Comparison of ENCODE assay signal across 8 cellular contexts in the genomic region with DNA sequence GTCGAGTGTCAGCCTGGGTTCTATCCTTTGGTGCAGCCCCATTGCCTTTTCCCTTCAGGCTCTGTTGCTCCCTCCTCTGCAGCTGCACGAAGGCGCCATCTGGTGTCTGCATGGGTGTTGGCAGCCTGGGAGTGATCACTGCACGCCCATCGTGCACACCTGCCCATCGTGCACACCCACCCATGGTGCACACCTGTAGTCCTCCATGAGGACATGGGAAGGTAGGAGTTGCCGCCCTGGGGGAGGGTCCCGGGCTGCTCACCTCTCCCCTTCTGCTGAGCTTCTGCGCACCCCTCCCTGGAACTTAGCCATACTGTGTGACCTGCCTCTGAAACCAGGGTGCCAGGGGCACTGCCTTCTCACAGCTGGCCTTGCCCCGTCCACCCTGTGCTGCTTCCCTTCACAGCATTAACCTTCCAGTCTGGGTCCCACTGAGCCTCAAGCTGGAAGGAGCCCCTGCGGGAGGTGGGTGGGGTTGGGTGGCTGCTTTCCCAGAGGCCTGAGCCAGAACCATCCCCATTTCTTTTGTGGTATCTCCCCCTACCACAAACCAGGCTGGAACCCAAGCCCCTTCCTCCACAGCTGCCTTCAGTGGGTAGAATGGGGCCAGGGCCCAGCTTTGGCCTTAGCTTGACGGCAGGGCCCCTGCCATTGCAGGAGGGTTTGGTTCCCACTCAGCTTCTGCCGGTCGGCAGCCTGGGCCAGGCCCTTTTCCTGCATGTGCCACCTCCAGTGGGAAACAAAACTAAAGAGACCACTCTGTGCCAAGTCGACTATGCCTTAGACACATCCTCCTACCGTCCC. TPM values are rescaled to one million over a fixed set of nuclear protein-coding genes. Genes with fewer than 3 reads are reported as not detected.
A peak's percentile ranks its signal among the peaks of the same experiment; 100 is the strongest.
DNase-seq lines count a peak whose midpoint lies in the region; ATAC-seq, FAIRE-seq and TF ChIP-seq lines count a peak whose summit lies in the region.

No MANE protein-coding gene starts in this region.

- H3K27ac Mint-ChIP-seq in activated T-helper 1 cell treated with anti-CD3 and anti-CD28 coated beads, Interleukin-12 subunit alpha, Interleukin-12 subunit beta, Interleukin-2, Interleukin-4 antibody, amounts not matched to agents 30 ng/mL and 10 ng/mL and 1 ng/mL, durations not matched to agents 14 hours and 24 hours and 36 hours = no peak overlapping the region

- H3K36me3 ChIP-seq in ovary (no peaks in the 10 kb centered on the region), transverse colon (peaks cover 0 to 8% (median 4%) of the 10 kb centered on the region in 4 donors)

- in situ Hi-C loops in transverse colon (cut with MboI; ENCODE audit: low pct_ligation_motif_present in 1 of 4, low pct_unique_long_range_greater_than_20kb in 1 of 4, low sequenced_read_pairs in 3 of 4) = loop anchor here in 2 of 4 donors (10.0 kb wide), 1 partner anchor 114 kb away; no protein-coding TSS in a partner anchor

- CTCF ChIA-PET in RWPE1 (lab: Yijun Ruan, JAX) = interaction anchor here (0.5 to 3.3 kb wide), 17 partner anchors 11 to 408 kb away, joined by 3 to 19 read pairs (median 3); a partner anchor contains a TSS

- H3K4me1 ChIP-seq in ovary (ENCODE audit: insufficient read depth) = peaks cover 7% of the 10 kb centered on the region
- no peaks in the 10 kb centered on the region for H3K4me1 ChIP-seq in transverse colon

- TF ChIP-seq POLR2A in ovary (IDR thresholded peaks at IDR 0.05) (no peak), transverse colon (IDR thresholded peaks at IDR 0.05) (no peak)

- peak; percentile 98 for FAIRE-seq in HTR-8/SVneo (lab: Jason Lieb, UNC)

- H3K27ac ChIP-seq in RWPE1 = peak overlapping the region; percentile 9; the same call in 1 of the 2 replicates
- no peak overlapping the region for H3K27ac ChIP-seq in ovary
- H3K27ac ChIP-seq in transverse colon = no peak overlapping the region

- H3K27me3 Mint-ChIP-seq in activated T-helper 1 cell treated with anti-CD3 and anti-CD28 coated beads, Interleukin-12 subunit alpha, Interleukin-12 subunit beta, Interleukin-2, Interleukin-4 antibody, amounts not matched to agents 30 ng/mL and 10 ng/mL and 1 ng/mL, durations not matched to agents 14 hours and 24 hours and 36 hours (ENCODE audit: insufficient read depth) = no peaks in the 10 kb centered on the region

- peaks cover 1% of the 10 kb centered on the region for H3K4me1 Mint-ChIP-seq in activated T-helper 1 cell treated with anti-CD3 and anti-CD28 coated beads, Interleukin-12 subunit alpha, Interleukin-12 subunit beta, Interleukin-2, Interleukin-4 antibody, amounts not matched to agents 30 ng/mL and 10 ng/mL and 1 ng/mL, durations not matched to agents 14 hours and 24 hours and 36 hours (ENCODE audit: low read depth)

- H3K4me3 ChIP-seq in fibroblast of the aortic adventitia (ENCODE audit: low read depth, low read length) (no peak overlapping the region), ovary (no peak overlapping the region), transverse colon (no peak overlapping the region)

- no peak overlapping the region for H3K4me3 Mint-ChIP-seq in activated T-helper 1 cell treated with anti-CD3 and anti-CD28 coated beads, Interleukin-12 subunit alpha, Interleukin-12 subunit beta, Interleukin-2, Interleukin-4 antibody, amounts not matched to agents 30 ng/mL and 10 ng/mL and 1 ng/mL, durations not matched to agents 14 hours and 24 hours and 36 hours

- 48 to 53% (median 49%) methylated on average over 16 of the region's 16 CpGs for WGBS in ovary, 3 donors
- 44 to 70% methylated on average over 4 to 16 of the region's 16 CpGs for WGBS in transverse colon (ENCODE audit: low coverage in 1 of 2), 2 donors

- no peak for TF ChIP-seq EP300 in ovary (IDR thresholded peaks at IDR 0.05)
- no peak for TF ChIP-seq EP300 in transverse colon (IDR thresholded peaks at IDR 0.05; ENCODE audit: low read depth)

- peaks cover 9% of the 10 kb centered on the region for H3K36me3 Mint-ChIP-seq in activated T-helper 1 cell treated with anti-CD3 and anti-CD28 coated beads, Interleukin-12 subunit alpha, Interleukin-12 subunit beta, Interleukin-2, Interleukin-4 antibody, amounts not matched to agents 30 ng/mL and 10 ng/mL and 1 ng/mL, durations not matched to agents 14 hours and 24 hours and 36 hours (ENCODE audit: low read depth)

- POLR2A ChIA-PET in RWPE1 (lab: Yijun Ruan, JAX; ENCODE audit: low non-redundant PET) = no interaction called here

- peak; percentile 2 for DNase-seq in GDM1 (lab: John Stamatoyannopoulos, UW)
- peak; percentile 82 for DNase-seq in HTR-8/SVneo (ENCODE audit: insufficient read length, low spot score)
- peak; percentile 77 for DNase-seq in RWPE1 (ENCODE audit: low spot score)
- peak; percentile 67 for DNase-seq in activated T-helper 1 cell treated with anti-CD3 and anti-CD28 coated beads, Interleukin-12 subunit alpha, Interleukin-12 subunit beta, Interleukin-2, Interleukin-4 antibody, amounts not matched to agents 30 ng/mL and 10 ng/mL and 1 ng/mL, durations not matched to agents 14 hours and 24 hours and 36 hours (ENCODE audit: low spot score)
- peak; percentile 60 for DNase-seq in fibroblast of the aortic adventitia (ENCODE audit: low read depth)
- DNase-seq in ovary = peak; percentile 60 to 80 (median 75)
- peak; percentile 75 for DNase-seq in transverse colon

- H3K27me3 ChIP-seq in ovary (no peaks in the 10 kb centered on the region), transverse colon (no peaks in the 10 kb centered on the region)

- TF ChIP-seq CTCF in RWPE1 (conservative IDR thresholded peaks at IDR 0.05; ENCODE audit: low read depth) (peak; percentile 92), fibroblast of the aortic adventitia (IDR thresholded peaks at IDR 0.05; ENCODE audit: insufficient read depth, low read length) (peak; percentile 91), ovary (IDR thresholded peaks at IDR 0.05) (peak; percentile 64 to 74 (median 70)), transverse colon (IDR thresholded peaks at IDR 0.05) (peak; percentile 76 to 90 (median 85))

- intact Hi-C loops in activated T-helper 1 cell treated with anti-CD3 and anti-CD28 coated beads, Interleukin-12 subunit alpha, Interleukin-12 subunit beta, Interleukin-2, Interleukin-4 antibody, amounts not matched to agents 30 ng/mL and 10 ng/mL and 1 ng/mL, durations not matched to agents 14 hours and 24 hours and 36 hours (cut with micrococcal nuclease) = loop anchor here (1.0 to 2.0 kb wide), 4 partner anchors 45 to 407 kb away; no protein-coding TSS in a partner anchor
- intact Hi-C loops in ovary (cut with DNase I) = loop anchor here in 3 of 4 donors (5.0 kb wide), 3 partner anchors 46 to 406 kb away; a partner anchor contains a TSS
- intact Hi-C loops in transverse colon (cut with DNase I; ENCODE audit: low total_unique reads) = loop anchor here (10.0 kb wide), 1 partner anchor 114 kb away; no protein-coding TSS in a partner anchor

- no peaks in the 10 kb centered on the region for H3K9me3 ChIP-seq in ovary
- no peaks in the 10 kb centered on the region for H3K9me3 ChIP-seq in transverse colon

- no peaks in the 10 kb centered on the region for H3K9me3 Mint-ChIP-seq in activated T-helper 1 cell treated with anti-CD3 and anti-CD28 coated beads, Interleukin-12 subunit alpha, Interleukin-12 subunit beta, Interleukin-2, Interleukin-4 antibody, amounts not matched to agents 30 ng/mL and 10 ng/mL and 1 ng/mL, durations not matched to agents 14 hours and 24 hours and 36 hours

- ATAC-seq in HG02938 (IDR thresholded peaks at IDR 0.05; ENCODE audit: unreplicated experiment) = no peak

RNA-seq across cellular contexts. Expression of a gene that starts 2.9 kb away (rescaled TPM):
- 5.5 and 6.9 TPM in 2 replicates for total RNA-seq in activated T-helper 1 cell treated with anti-CD3 and anti-CD28 coated beads, Interleukin-12 subunit alpha, Interleukin-12 subunit beta, Interleukin-2, Interleukin-4 antibody, amounts not matched to agents 30 ng/mL and 10 ng/mL and 1 ng/mL, durations not matched to agents 14 hours and 24 hours and 36 hours
- 0.27 and 4.6 TPM in 2 replicates for total RNA-seq in fibroblast of the aortic adventitia (ENCODE audit: low replicate concordance)
- total RNA-seq in ovary = 1 to 10 TPM; 1.5 to 4.4 (median 2.5) TPM
- 1 to 10 TPM in 1 of 2 donors, under 1 TPM in 1; 0.35 to 2.5 TPM for polyA plus RNA-seq in ovary
- 1 to 10 TPM in 3 of 4 donors, not detected in 1; 1.6 to 2.1 (median 1.6) TPM for total RNA-seq in transverse colon

RNA-seq across cellular contexts. Expression of a gene that starts 7.9 kb away (rescaled TPM):
- 213 and 218 TPM in 2 replicates for total RNA-seq in activated T-helper 1 cell treated with anti-CD3 and anti-CD28 coated beads, Interleukin-12 subunit alpha, Interleukin-12 subunit beta, Interleukin-2, Interleukin-4 antibody, amounts not matched to agents 30 ng/mL and 10 ng/mL and 1 ng/mL, durations not matched to agents 14 hours and 24 hours and 36 hours
- 22.7 and 42.4 TPM in 2 replicates for total RNA-seq in fibroblast of the aortic adventitia (ENCODE audit: low replicate concordance)
- 10 to 100 TPM; 26.2 to 64.4 (median 50.8) TPM for total RNA-seq in ovary
- 10 to 100 TPM in 1 of 2 donors, 1 to 10 TPM in 1; 5.8 to 63.1 TPM for polyA plus RNA-seq in ovary
- 100 to 1,000 TPM in 1 of 4 donors, 10 to 100 TPM in 3; 65.6 to 100 (median 68.6) TPM for total RNA-seq in transverse colon

RNA-seq across cellular contexts. Expression of a gene that starts 15.2 kb away (rescaled TPM):
- total RNA-seq in activated T-helper 1 cell treated with anti-CD3 and anti-CD28 coated beads, Interleukin-12 subunit alpha, Interleukin-12 subunit beta, Interleukin-2, Interleukin-4 antibody, amounts not matched to agents 30 ng/mL and 10 ng/mL and 1 ng/mL, durations not matched to agents 14 hours and 24 hours and 36 hours = 12.7 and 20.3 TPM in 2 replicates
- total RNA-seq in fibroblast of the aortic adventitia (ENCODE audit: low replicate concordance) (2.7 and 5.2 TPM in 2 replicates), ovary (10 to 100 TPM; 10.5 to 31.2 (median 22.0) TPM), transverse colon (10 to 100 TPM in 1 of 4 donors, 1 to 10 TPM in 3; 2.2 to 30.7 (median 4.2) TPM)
- 10 to 100 TPM in 1 of 2 donors, 1 to 10 TPM in 1; 7.5 to 15.0 TPM for polyA plus RNA-seq in ovary

RNA-seq across cellular contexts. Expression of a gene that starts 35.7 kb away (rescaled TPM):
- 17.8 TPM in 2 replicates for total RNA-seq in activated T-helper 1 cell treated with anti-CD3 and anti-CD28 coated beads, Interleukin-12 subunit alpha, Interleukin-12 subunit beta, Interleukin-2, Interleukin-4 antibody, amounts not matched to agents 30 ng/mL and 10 ng/mL and 1 ng/mL, durations not matched to agents 14 hours and 24 hours and 36 hours
- total RNA-seq in fibroblast of the aortic adventitia (ENCODE audit: low replicate concordance) (11.0 and 19.8 TPM in 2 replicates), ovary (10 to 100 TPM; 13.6 to 38.9 (median 31.6) TPM), transverse colon (100 to 1,000 TPM in 1 of 4 donors, 10 to 100 TPM in 3; 24.1 to 132 (median 56.2) TPM)
- 10 to 100 TPM in 1 of 2 donors, 1 to 10 TPM in 1; 9.6 to 26.6 TPM for polyA plus RNA-seq in ovary

RNA-seq across cellular contexts. Expression of a gene that starts 39.7 kb away (rescaled TPM):
- 40.0 and 43.1 TPM in 2 replicates for total RNA-seq in activated T-helper 1 cell treated with anti-CD3 and anti-CD28 coated beads, Interleukin-12 subunit alpha, Interleukin-12 subunit beta, Interleukin-2, Interleukin-4 antibody, amounts not matched to agents 30 ng/mL and 10 ng/mL and 1 ng/mL, durations not matched to agents 14 hours and 24 hours and 36 hours
- 32.1 and 65.6 TPM in 2 replicates for total RNA-seq in fibroblast of the aortic adventitia (ENCODE audit: low replicate concordance)
- 10 to 100 TPM; 27.7 to 85.6 (median 56.5) TPM for total RNA-seq in ovary
- polyA plus RNA-seq in ovary = 10 to 100 TPM; 29.7 to 48.7 TPM
- 10 to 100 TPM; 18.1 to 46.4 (median 25.4) TPM for total RNA-seq in transverse colon

Comparison
In these comparisons a context has a peak if more than half of its experiments do, and no peak if none do; other contexts are left out.
1. DNase-seq: peak in every context shown above with its lines; median percentile 82 in HTR-8/SVneo; 77 in RWPE1; 75 in ovary; 75 in transverse colon; 67 in activated T-helper 1 cell treated with anti-CD3 and anti-CD28 coated beads, Interleukin-12 subunit alpha, Interleukin-12 subunit beta, Interleukin-2, Interleukin-4 antibody, amounts not matched to agents 30 ng/mL and 10 ng/mL and 1 ng/mL, durations not matched to agents 14 hours and 24 hours and 36 hours; 60 in fibroblast of the aortic adventitia; 2 in GDM1.